ENCODE assay signal across 15 cellular contexts in the genomic region with DNA sequence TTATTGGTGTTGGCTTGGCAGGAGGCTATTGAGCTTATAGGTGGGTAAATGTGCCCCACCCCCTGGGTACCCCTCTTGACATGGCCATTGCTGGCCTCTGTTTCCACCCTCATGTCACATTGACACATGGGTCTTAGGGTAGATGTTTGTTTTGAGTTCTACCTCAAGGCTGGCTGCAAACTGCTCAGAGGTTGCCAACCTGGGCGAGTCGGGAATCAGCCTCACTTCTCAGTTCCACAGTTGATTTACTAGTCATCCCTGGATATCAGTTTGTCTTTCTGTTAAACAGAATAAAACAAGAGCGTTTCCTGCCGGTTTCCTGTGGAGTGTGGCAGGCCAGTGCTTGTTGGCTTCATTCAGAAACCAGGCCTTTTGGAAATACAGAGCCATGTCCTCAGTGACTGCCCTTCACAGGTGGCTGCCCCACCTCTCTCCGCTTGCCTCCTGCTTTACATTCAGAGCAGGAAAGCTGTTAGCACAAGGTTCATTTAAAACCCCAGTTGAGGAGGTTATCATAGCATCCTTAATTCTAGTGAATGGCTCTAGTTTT.
DNase-seq lines count a peak whose midpoint lies in the region; ATAC-seq and TF ChIP-seq lines count a peak whose summit lies in the region.
"Had no signal": no experiment of that assay in that cellular context is flagged by ENCODE, and none has a peak within 500 bp of the region (broad histone marks: within the 10 kb centered on the region; RNA-seq: fewer than 3 reads in every experiment).

No MANE protein-coding gene starts in this region.

- peaks cover 10% of the 10 kb centered on the region; the same call in 1 of the 2 replicates for H3F3A ChIP-seq in GM23338 (replicated peaks; ENCODE audit: low read depth)

- H3K36me3 Mint-ChIP-seq in GM23338 (ENCODE audit: low read depth) (peaks cover 6% of the 10 kb centered on the region; the same call in 2 of the 3 replicates), brain (peaks cover 42% of the 10 kb centered on the region), natural killer cell (no peaks in the 10 kb centered on the region)

- no peaks in the 10 kb centered on the region; the same call in 1 of the 2 replicates for H3K9me2 ChIP-seq in GM23338 (ENCODE audit: insufficient read depth)

- H3K4me2 ChIP-seq in GM23338 = peak overlapping the region; percentile 72
- H3K4me2 ChIP-seq: KMS-11 had no signal

- H3K4me1 ChIP-seq in GM23338 (ENCODE audit: insufficient read depth) (peaks cover 52% of the 10 kb centered on the region), iPS-20b (ENCODE audit: insufficient read depth, low read length) (peaks cover 36% of the 10 kb centered on the region)

- H2AFZ ChIP-seq in GM23338 = no peak overlapping the region

- H3K27ac ChIP-seq in GM23338 (ENCODE audit: low read depth) (no peak overlapping the region), iPS-20b (ENCODE audit: low read length) (no peak overlapping the region), skin epidermis (peak overlapping the region in 15 of 21 experiments; percentile 20 to 82 (median 65))
- H3K27ac ChIP-seq: KMS-11 had no signal

- H3K27me3 Mint-ChIP-seq in GM23338 (ENCODE audit: insufficient read depth, low read depth, poor library complexity) = peaks cover 7% of the 10 kb centered on the region
- H3K27me3 Mint-ChIP-seq in brain = no peaks in the 10 kb centered on the region
- no peaks in the 10 kb centered on the region for H3K27me3 Mint-ChIP-seq in natural killer cell (ENCODE audit: low read depth in 2 of 2)
- no peaks in the 10 kb centered on the region for H3K27me3 Mint-ChIP-seq in stimulated activated naive CD8-positive, alpha-beta T cell treated with anti-CD3 and anti-CD28 coated beads, Interleukin-15, amount 100 ng/mL, for 72 hours

- no peak for ATAC-seq in GM23338
- no peak for ATAC-seq in GM21447 (IDR thresholded peaks at IDR 0.05; ENCODE audit: unreplicated experiment)
- ATAC-seq in natural killer cell = no peak
- ATAC-seq in stimulated activated naive CD8-positive, alpha-beta T cell treated with anti-CD3 and anti-CD28 coated beads, Interleukin-15, amount 100 ng/mL, for 72 hours = no peak

- no peaks in the 10 kb centered on the region for H3K9me3 ChIP-seq in iPS-20b (ENCODE audit: insufficient read depth, low read depth, low read length)

- no peaks in the 10 kb centered on the region; the same call in 1 of the 2 replicates for H3K79me2 ChIP-seq in GM23338 (replicated peaks; ENCODE audit: insufficient read depth)

- H3K9ac ChIP-seq in iPS-20b (ENCODE audit: low read depth, low read length) = peak overlapping the region; percentile 5; the same call in 1 of the 2 replicates
- H3K9ac ChIP-seq: KMS-11 had no signal

- H3K4me3 ChIP-seq in GM23338 (no peak overlapping the region), iPS-20b (ENCODE audit: low read length) (no peak overlapping the region), skin epidermis (no peak overlapping the region)

- TF ChIP-seq CTCF in GM23338 (conservative IDR thresholded peaks at IDR 0.05; ENCODE audit: low read depth in 2 of 2) (no peak), brain (conservative IDR thresholded peaks at IDR 0.05) (no peak), natural killer cell (IDR thresholded peaks at IDR 0.05) (no peak)

- H3K27me3 ChIP-seq in GM23338 (ENCODE audit: insufficient read depth) (no peaks in the 10 kb centered on the region), iPS-20b (ENCODE audit: insufficient read depth, low read length) (no peaks in the 10 kb centered on the region)

- H3K4me3 Mint-ChIP-seq in GM23338 (peak overlapping the region; percentile 18; the same call in 1 of the 3 replicates), brain (no peak overlapping the region), natural killer cell (no peak overlapping the region)
- no peak overlapping the region for H3K4me3 Mint-ChIP-seq in stimulated activated naive CD8-positive, alpha-beta T cell treated with anti-CD3 and anti-CD28 coated beads, Interleukin-15, amount 100 ng/mL, for 72 hours

- H3K4me1 Mint-ChIP-seq in GM23338 (peaks cover 64% of the 10 kb centered on the region), brain (peaks cover 50% of the 10 kb centered on the region), natural killer cell (peaks cover 0 to 6% of the 10 kb centered on the region in 2 donors)
- H3K4me1 Mint-ChIP-seq in stimulated activated naive CD8-positive, alpha-beta T cell treated with anti-CD3 and anti-CD28 coated beads, Interleukin-15, amount 100 ng/mL, for 72 hours = no peaks in the 10 kb centered on the region

- DNase-seq in GM23338 (ENCODE audit: low spot score) (no peak), natural killer cell (no peak), NCI-H526 treated with DMSO at 0.1 percent for 48 hours (lab: John Stamatoyannopoulos, UW) (no peak)
- no peak for DNase-seq in stimulated activated naive CD8-positive, alpha-beta T cell treated with anti-CD3 and anti-CD28 coated beads, Interleukin-15, amount 100 ng/mL, for 72 hours
- DNase-seq: activated CD4-positive, CD25-positive, alpha-beta regulatory T cell treated with anti-CD3 and anti-CD28 coated beads, Interleukin-2, amount 50 U/mL, for 72 hours; activated T-cell treated with anti-CD3 and anti-CD28 coated beads, Interleukin-2, amount 50 U/mL, for 1 hour; cortex of kidney; DMS53; foreskin melanocyte; kidney glomerular epithelial cell had no signal

- no peaks in the 10 kb centered on the region for H3K36me3 ChIP-seq in GM23338 (ENCODE audit: insufficient read depth)
- no peaks in the 10 kb centered on the region; the same call in 1 of the 2 replicates for H3K36me3 ChIP-seq in iPS-20b (ENCODE audit: insufficient read depth, low read depth, low read length)

- H3K27ac Mint-ChIP-seq in GM23338 = peak overlapping the region; percentile 77
- peak overlapping the region in 3 of 5 experiments; percentile 46 to 86 (median 62) for H3K27ac Mint-ChIP-seq in brain
- no peak overlapping the region for H3K27ac Mint-ChIP-seq in natural killer cell
- peak overlapping the region in 1 of 2 donors; percentile 26 for H3K27ac Mint-ChIP-seq in stimulated activated naive CD8-positive, alpha-beta T cell treated with anti-CD3 and anti-CD28 coated beads, Interleukin-15, amount 100 ng/mL, for 72 hours

- no peaks in the 10 kb centered on the region for H3K9me3 Mint-ChIP-seq in GM23338
- H3K9me3 Mint-ChIP-seq in brain = no peaks in the 10 kb centered on the region
- H3K9me3 Mint-ChIP-seq in natural killer cell = no peaks in the 10 kb centered on the region
- H3K9me3 Mint-ChIP-seq in stimulated activated naive CD8-positive, alpha-beta T cell treated with anti-CD3 and anti-CD28 coated beads, Interleukin-15, amount 100 ng/mL, for 72 hours = no peaks in the 10 kb centered on the region

- intact Hi-C loops in natural killer cell (cut with micrococcal nuclease) = no loop called here

- no peaks in the 10 kb centered on the region for H4K20me1 ChIP-seq in GM23338 (replicated peaks; ENCODE audit: insufficient read depth)

TF ChIP-seq in GM23338, 12 proteins besides CTCF, POLR2A, EP300 and RAD21:
- TF ChIP-seq CREB1 (CRISPR knock-in tag; IDR thresholded peaks at IDR 0.05; ENCODE audit: low read depth) = no peak
TF ChIP-seq in GM23338: peak in this region for 0.

Comparison
In these comparisons a context has a peak if more than half of its experiments do, and no peak if none do; other contexts are left out.
1. H3K27ac ChIP-seq: peak in skin epidermis (15 of 21); none in GM23338 (single experiment) and iPS-20b (single experiment).
2. H3K27ac Mint-ChIP-seq: peak in GM23338 (single experiment) and brain (3 of 5); none in natural killer cell (0 of 2).